Comparison of ENCODE assay signal across 1 cellular context in genomic region chr1:185401019-185401418, GRCh38.
TF ChIP-seq lines count a peak whose summit lies in the region.

No MANE protein-coding gene starts in this region.

TF ChIP-seq in H1, 55 proteins besides CTCF, POLR2A, EP300 and RAD21 (continued from another document):
- TF ChIP-seq, protein P1, sequence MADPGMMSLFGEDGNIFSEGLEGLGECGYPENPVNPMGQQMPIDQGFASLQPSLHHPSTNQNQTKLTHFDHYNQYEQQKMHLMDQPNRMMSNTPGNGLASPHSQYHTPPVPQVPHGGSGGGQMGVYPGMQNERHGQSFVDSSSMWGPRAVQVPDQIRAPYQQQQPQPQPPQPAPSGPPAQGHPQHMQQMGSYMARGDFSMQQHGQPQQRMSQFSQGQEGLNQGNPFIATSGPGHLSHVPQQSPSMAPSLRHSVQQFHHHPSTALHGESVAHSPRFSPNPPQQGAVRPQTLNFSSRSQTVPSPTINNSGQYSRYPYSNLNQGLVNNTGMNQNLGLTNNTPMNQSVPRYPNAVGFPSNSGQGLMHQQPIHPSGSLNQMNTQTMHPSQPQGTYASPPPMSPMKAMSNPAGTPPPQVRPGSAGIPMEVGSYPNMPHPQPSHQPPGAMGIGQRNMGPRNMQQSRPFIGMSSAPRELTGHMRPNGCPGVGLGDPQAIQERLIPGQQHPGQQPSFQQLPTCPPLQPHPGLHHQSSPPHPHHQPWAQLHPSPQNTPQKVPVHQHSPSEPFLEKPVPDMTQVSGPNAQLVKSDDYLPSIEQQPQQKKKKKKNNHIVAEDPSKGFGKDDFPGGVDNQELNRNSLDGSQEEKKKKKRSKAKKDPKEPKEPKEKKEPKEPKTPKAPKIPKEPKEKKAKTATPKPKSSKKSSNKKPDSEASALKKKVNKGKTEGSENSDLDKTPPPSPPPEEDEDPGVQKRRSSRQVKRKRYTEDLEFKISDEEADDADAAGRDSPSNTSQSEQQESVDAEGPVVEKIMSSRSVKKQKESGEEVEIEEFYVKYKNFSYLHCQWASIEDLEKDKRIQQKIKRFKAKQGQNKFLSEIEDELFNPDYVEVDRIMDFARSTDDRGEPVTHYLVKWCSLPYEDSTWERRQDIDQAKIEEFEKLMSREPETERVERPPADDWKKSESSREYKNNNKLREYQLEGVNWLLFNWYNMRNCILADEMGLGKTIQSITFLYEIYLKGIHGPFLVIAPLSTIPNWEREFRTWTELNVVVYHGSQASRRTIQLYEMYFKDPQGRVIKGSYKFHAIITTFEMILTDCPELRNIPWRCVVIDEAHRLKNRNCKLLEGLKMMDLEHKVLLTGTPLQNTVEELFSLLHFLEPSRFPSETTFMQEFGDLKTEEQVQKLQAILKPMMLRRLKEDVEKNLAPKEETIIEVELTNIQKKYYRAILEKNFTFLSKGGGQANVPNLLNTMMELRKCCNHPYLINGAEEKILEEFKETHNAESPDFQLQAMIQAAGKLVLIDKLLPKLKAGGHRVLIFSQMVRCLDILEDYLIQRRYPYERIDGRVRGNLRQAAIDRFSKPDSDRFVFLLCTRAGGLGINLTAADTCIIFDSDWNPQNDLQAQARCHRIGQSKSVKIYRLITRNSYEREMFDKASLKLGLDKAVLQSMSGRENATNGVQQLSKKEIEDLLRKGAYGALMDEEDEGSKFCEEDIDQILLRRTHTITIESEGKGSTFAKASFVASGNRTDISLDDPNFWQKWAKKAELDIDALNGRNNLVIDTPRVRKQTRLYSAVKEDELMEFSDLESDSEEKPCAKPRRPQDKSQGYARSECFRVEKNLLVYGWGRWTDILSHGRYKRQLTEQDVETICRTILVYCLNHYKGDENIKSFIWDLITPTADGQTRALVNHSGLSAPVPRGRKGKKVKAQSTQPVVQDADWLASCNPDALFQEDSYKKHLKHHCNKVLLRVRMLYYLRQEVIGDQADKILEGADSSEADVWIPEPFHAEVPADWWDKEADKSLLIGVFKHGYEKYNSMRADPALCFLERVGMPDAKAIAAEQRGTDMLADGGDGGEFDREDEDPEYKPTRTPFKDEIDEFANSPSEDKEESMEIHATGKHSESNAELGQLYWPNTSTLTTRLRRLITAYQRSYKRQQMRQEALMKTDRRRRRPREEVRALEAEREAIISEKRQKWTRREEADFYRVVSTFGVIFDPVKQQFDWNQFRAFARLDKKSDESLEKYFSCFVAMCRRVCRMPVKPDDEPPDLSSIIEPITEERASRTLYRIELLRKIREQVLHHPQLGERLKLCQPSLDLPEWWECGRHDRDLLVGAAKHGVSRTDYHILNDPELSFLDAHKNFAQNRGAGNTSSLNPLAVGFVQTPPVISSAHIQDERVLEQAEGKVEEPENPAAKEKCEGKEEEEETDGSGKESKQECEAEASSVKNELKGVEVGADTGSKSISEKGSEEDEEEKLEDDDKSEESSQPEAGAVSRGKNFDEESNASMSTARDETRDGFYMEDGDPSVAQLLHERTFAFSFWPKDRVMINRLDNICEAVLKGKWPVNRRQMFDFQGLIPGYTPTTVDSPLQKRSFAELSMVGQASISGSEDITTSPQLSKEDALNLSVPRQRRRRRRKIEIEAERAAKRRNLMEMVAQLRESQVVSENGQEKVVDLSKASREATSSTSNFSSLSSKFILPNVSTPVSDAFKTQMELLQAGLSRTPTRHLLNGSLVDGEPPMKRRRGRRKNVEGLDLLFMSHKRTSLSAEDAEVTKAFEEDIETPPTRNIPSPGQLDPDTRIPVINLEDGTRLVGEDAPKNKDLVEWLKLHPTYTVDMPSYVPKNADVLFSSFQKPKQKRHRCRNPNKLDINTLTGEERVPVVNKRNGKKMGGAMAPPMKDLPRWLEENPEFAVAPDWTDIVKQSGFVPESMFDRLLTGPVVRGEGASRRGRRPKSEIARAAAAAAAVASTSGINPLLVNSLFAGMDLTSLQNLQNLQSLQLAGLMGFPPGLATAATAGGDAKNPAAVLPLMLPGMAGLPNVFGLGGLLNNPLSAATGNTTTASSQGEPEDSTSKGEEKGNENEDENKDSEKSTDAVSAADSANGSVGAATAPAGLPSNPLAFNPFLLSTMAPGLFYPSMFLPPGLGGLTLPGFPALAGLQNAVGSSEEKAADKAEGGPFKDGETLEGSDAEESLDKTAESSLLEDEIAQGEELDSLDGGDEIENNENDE (IDR thresholded peaks at IDR 0.05; ENCODE audit: insufficient replicate concordance, low read length), result peak; percentile 76
- TF ChIP-seq E2F6 (IDR thresholded peaks at IDR 0.05) (peak; percentile 58; the same call in 1 of the 2 replicates), ASH2L (IDR thresholded peaks at IDR 0.05; ENCODE audit: low read length) (peak; percentile 38), CHD1 (IDR thresholded peaks at IDR 0.05; ENCODE audit: low read depth, low read length) (no peak), TEAD4 (IDR thresholded peaks at IDR 0.05; ENCODE audit: low read depth, low read length) (peak; percentile 92)
